Comparison of ENCODE assay signal across 8 cellular contexts in the genomic region with DNA sequence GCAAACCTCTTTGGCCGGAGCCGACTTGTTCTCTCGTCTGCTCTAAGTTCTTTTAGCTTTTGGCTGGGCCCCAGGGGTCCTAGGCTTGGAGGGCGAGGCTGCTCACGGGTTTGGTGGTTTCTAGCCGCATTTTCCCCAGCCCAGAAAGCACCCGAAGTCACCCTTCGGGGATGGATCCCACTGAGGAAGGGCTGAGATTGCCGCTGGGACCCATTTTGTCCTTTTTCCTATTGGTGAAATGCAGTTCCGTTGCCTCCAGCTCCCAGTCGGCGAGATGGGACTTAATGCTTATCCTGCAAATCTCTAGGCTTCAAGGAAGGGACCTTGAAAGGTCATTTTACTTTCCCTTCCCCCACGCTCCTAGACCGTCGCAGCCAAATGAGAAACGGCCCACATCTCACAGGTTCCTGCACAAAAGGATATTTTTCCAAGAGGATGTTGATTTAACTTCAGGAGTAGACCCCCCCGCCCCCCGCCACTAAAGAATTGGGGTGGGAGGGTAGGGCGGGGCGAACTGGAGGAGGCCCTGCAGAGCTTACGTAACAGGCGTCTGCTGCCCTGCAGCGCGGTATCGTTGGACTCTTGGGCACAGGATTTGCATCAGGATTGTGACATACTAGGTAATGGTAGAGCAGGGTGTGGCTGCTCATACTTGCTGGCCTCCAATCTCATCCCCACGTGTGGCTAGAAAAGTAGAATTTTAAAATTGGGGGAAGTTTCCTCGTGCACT. TPM values are rescaled to one million over a fixed set of nuclear protein-coding genes. Genes with fewer than 3 reads are reported as not detected.
DNase-seq lines count a peak whose midpoint lies in the region; ATAC-seq and TF ChIP-seq lines count a peak whose summit lies in the region.

No MANE protein-coding gene starts in this region.

- H3K9me3 ChIP-seq in ES-I3 (ENCODE audit: control insufficient read depth, insufficient read depth, low read length) (no peaks in the 10 kb centered on the region), aorta (ENCODE audit: control insufficient read depth, low read length) (no peaks in the 10 kb centered on the region)

- no peak for TF ChIP-seq CTCF in HFFc6 (IDR thresholded peaks at IDR 0.05)
- TF ChIP-seq CTCF in fibroblast of mammary gland (conservative IDR thresholded peaks at IDR 0.05; ENCODE audit: control insufficient read depth, insufficient read depth, low read depth, low read length) = no peak
- TF ChIP-seq CTCF in nephron (IDR thresholded peaks at IDR 0.05; ENCODE audit: unreplicated experiment in 3 of 3) = no peak

- H3K4me1 ChIP-seq in ES-I3 (ENCODE audit: insufficient read depth, low read length) = 0 out of 2 replicates have a peak, but pooled peaks cover 2% of the 10 kb centered on the region
- peaks cover 0 to 1% of the 10 kb centered on the region in 2 donors for H3K4me1 ChIP-seq in aorta (ENCODE audit: control insufficient read depth in 1 of 2, insufficient read depth in 2 of 2, low read length in 2 of 2)

- no peaks in the 10 kb centered on the region for H3K9me3 Mint-ChIP-seq in HFFc6
- H3K9me3 Mint-ChIP-seq in activated T-helper 17 cell treated with anti-CD3 and anti-CD28 coated beads, Interleukin-2, amount 50 U/mL, for 72 hours = no peaks in the 10 kb centered on the region
- peaks cover 15% of the 10 kb centered on the region for H3K9me3 Mint-ChIP-seq in nephron

- intact Hi-C loops in aorta (cut with DNase I) = loop anchor here in 1 of 2 donors (10.0 kb wide), 1 partner anchor 190 kb away; the partner anchor contains the start of gene ATP7A

- WGBS in aorta, 2 donors = 0 to 28% methylated on average over 27 of the region's 27 CpGs

- peak overlapping the region; percentile 61 for H3K9ac ChIP-seq in ES-I3 (ENCODE audit: low read depth, low read length)

- DNase-seq in HFFc6 (peak; percentile 13), NCI-H526 treated with DMSO at 0.1 percent for 48 hours (lab: John Stamatoyannopoulos, UW) (peak; percentile 48), fibroblast of mammary gland (ENCODE audit: low read depth) (peak; percentile 50), aorta (peak; percentile 67 to 77), hippocampal formation (lab: John Stamatoyannopoulos, UW) (no peak)

- no peaks in the 10 kb centered on the region for H3K27me3 ChIP-seq in aorta (ENCODE audit: control insufficient read depth in 1 of 2, insufficient read depth in 2 of 2, low read length in 1 of 2)

- H3K27ac ChIP-seq in aorta (ENCODE audit: low read depth in 1 of 2, low read length in 2 of 2) = peak overlapping the region; percentile 77 to 98

- peak overlapping the region; percentile 95 for H3K4me3 Mint-ChIP-seq in HFFc6
- peak overlapping the region; percentile 96 for H3K4me3 Mint-ChIP-seq in activated T-helper 17 cell treated with anti-CD3 and anti-CD28 coated beads, Interleukin-2, amount 50 U/mL, for 72 hours
- peak overlapping the region; percentile 87 to 94 (median 89) for H3K4me3 Mint-ChIP-seq in nephron

- peak overlapping the region; percentile 90 for H3K4me3 ChIP-seq in fibroblast of mammary gland (ENCODE audit: control insufficient read depth, low read depth, low read length)
- H3K4me3 ChIP-seq in aorta (ENCODE audit: low read length in 2 of 2) = peak overlapping the region; percentile 48 to 93

- H3K4me1 Mint-ChIP-seq in HFFc6 (ENCODE audit: low read depth) = peaks cover 57% of the 10 kb centered on the region
- peaks cover 8% of the 10 kb centered on the region for H3K4me1 Mint-ChIP-seq in activated T-helper 17 cell treated with anti-CD3 and anti-CD28 coated beads, Interleukin-2, amount 50 U/mL, for 72 hours
- H3K4me1 Mint-ChIP-seq in nephron = peaks cover 39% of the 10 kb centered on the region

- H3K27ac Mint-ChIP-seq in HFFc6 (peak overlapping the region; percentile 83), nephron (peak overlapping the region; percentile 84 to 98 (median 95))
- H3K27ac Mint-ChIP-seq in activated T-helper 17 cell treated with anti-CD3 and anti-CD28 coated beads, Interleukin-2, amount 50 U/mL, for 72 hours = peak overlapping the region; percentile 94

- ATAC-seq in activated T-helper 17 cell treated with anti-CD3 and anti-CD28 coated beads, Interleukin-2, amount 50 U/mL, for 72 hours (replicated peaks) = no peak
- ATAC-seq in aorta (ENCODE audit: low FRiP score) = peak; percentile 76

- H3K36me3 Mint-ChIP-seq in HFFc6 (ENCODE audit: low read depth) (peaks cover 15% of the 10 kb centered on the region), nephron (ENCODE audit: low read depth) (peaks cover 14% of the 10 kb centered on the region)
- H3K36me3 Mint-ChIP-seq in activated T-helper 17 cell treated with anti-CD3 and anti-CD28 coated beads, Interleukin-2, amount 50 U/mL, for 72 hours (ENCODE audit: low read depth) = peaks cover 62% of the 10 kb centered on the region

- peaks cover 4% of the 10 kb centered on the region; the same call in 1 of the 2 replicates for H3K27me3 Mint-ChIP-seq in HFFc6 (ENCODE audit: insufficient read depth)
- no peaks in the 10 kb centered on the region for H3K27me3 Mint-ChIP-seq in activated T-helper 17 cell treated with anti-CD3 and anti-CD28 coated beads, Interleukin-2, amount 50 U/mL, for 72 hours
- H3K27me3 Mint-ChIP-seq in nephron (ENCODE audit: low read depth) = no peaks in the 10 kb centered on the region

- H3K36me3 ChIP-seq in ES-I3 (ENCODE audit: insufficient read depth, low read length) = 0 out of 2 replicates have a peak, but pooled peaks cover 4% of the 10 kb centered on the region
- H3K36me3 ChIP-seq in aorta (ENCODE audit: control insufficient read depth in 1 of 2, insufficient read depth in 2 of 2, low read length in 1 of 2) = no peaks in the 10 kb centered on the region

RNA-seq across cellular contexts. Expression of gene PGK1, which starts 0.6 kb away (rescaled TPM):
- total RNA-seq in HFFc6 (2021; fragmentation: NEBNext Ultra II Directional; extraction: Animal tissue kit (Norgen Biotek cat#: 25700)) = 100 to 1,000 TPM; 331 to 409 (median 375) TPM
- total RNA-seq in activated T-helper 17 cell treated with anti-CD3 and anti-CD28 coated beads, Interleukin-2, amount 50 U/mL, for 72 hours = 1,000 to 10,000 TPM; 1,373 to 1,720 TPM
- total RNA-seq in aorta = 100 to 1,000 TPM; 235 to 254 TPM
- 100 to 1,000 TPM in 1 of 2 donors, 10 to 100 TPM in 1; 94.6 to 157 TPM for polyA plus RNA-seq in aorta

RNA-seq across cellular contexts. Expression of gene TAF9B, which starts 34.8 kb away (rescaled TPM):
- 10 to 100 TPM; 17.2 to 30.9 (median 28.5) TPM for total RNA-seq in HFFc6 (2021; fragmentation: NEBNext Ultra II Directional; extraction: Animal tissue kit (Norgen Biotek cat#: 25700))
- 10 to 100 TPM; 13.4 to 20.6 TPM for total RNA-seq in activated T-helper 17 cell treated with anti-CD3 and anti-CD28 coated beads, Interleukin-2, amount 50 U/mL, for 72 hours
- total RNA-seq in aorta = 10 to 100 TPM; 15.9 to 19.0 TPM
- 10 to 100 TPM; 11.4 to 13.9 TPM for polyA plus RNA-seq in aorta

Comparison
In these comparisons a context has a peak if more than half of its experiments do, and no peak if none do; other contexts are left out.
1. DNase-seq: peak in HFFc6 (single experiment), NCI-H526 treated with DMSO at 0.1 percent for 48 hours (single experiment), fibroblast of mammary gland (single experiment) and aorta (2 of 2); none in hippocampal formation (0 of 2).
2. Peak in every context shown above with its lines, with median percentiles within 50 percentile points of each other: H3K27ac Mint-ChIP-seq and H3K4me3 Mint-ChIP-seq.